12 cellular contexts compared by ENCODE assay signal in the genomic region with DNA sequence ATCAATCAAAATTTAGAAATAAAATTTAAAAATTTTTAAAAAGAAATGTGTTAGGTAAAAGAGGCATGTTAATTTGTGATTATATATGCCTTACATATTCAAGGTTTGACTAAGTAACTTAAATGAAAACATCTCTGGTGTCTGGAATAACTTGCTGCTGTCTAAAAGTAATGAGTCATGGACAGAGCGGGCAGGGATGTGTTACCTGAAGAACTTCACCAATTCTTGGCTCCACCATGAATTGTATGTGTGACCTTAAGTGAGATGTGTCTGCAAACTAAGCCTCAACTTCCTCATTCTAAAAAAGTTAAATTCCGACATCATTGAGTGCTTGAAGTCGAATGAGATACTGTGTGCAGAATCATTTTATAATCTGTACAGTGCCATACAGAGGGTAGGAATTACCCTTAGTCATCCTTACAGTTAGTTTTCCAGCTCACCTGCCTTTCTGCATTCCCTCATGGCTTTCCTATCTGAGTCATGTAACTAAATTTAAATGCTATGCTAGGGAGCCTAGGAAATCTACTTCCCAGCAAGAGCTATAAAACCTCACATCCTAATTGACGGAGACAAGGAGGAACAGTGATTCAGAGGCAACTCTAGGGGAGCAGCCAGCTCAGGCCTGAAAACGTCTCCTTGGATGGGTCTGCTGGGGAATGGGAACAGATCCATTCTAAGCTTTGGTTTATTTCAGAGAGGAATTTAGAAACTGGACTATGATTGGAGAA.
DNase-seq lines count a peak whose midpoint lies in the region; ATAC-seq and TF ChIP-seq lines count a peak whose summit lies in the region.
"Had no signal": no experiment of that assay in that cellular context is flagged by ENCODE, and none has a peak within 500 bp of the region (broad histone marks: within the 10 kb centered on the region; RNA-seq: fewer than 3 reads in every experiment).

No MANE protein-coding gene starts in this region.

- no peak overlapping the region for H3K4me3 ChIP-seq in BJ (ENCODE audit: low read depth, low read length)
- no peak overlapping the region for H3K4me3 ChIP-seq in PC-3 (ENCODE audit: low read length)
- no peak overlapping the region for H3K4me3 ChIP-seq in GM23338
- H3K4me3 ChIP-seq: tibial nerve had no signal

- H2AFZ ChIP-seq in PC-3 (ENCODE audit: low read length) (0 out of 2 replicates have a peak overlapping the region, but pooled peaks have one; percentile 13), GM23338 (no peak overlapping the region)

- H3K79me2 ChIP-seq in PC-3 (ENCODE audit: low read length) (no peaks in the 10 kb centered on the region), GM23338 (replicated peaks; ENCODE audit: insufficient read depth) (no peaks in the 10 kb centered on the region)

- no peaks in the 10 kb centered on the region for H3K27me3 Mint-ChIP-seq in nephron progenitor cell (ENCODE audit: low read depth, poor library complexity)
- H3K27me3 Mint-ChIP-seq in GM23338 (ENCODE audit: insufficient read depth, low read depth, poor library complexity) = peaks cover 6% of the 10 kb centered on the region

- H3K9me2 ChIP-seq in PC-3 (replicated peaks; ENCODE audit: low read length) (no peaks in the 10 kb centered on the region), GM23338 (ENCODE audit: insufficient read depth) (no peaks in the 10 kb centered on the region)

- intact Hi-C loops in PC-3 (cut with micrococcal nuclease) = no loop called here

- H3K4me2 ChIP-seq in PC-3 (ENCODE audit: low read length) = peak overlapping the region; percentile 69
- H3K4me2 ChIP-seq in GM23338 = no peak overlapping the region

- CTCF ChIA-PET in BJ (lab: Yijun Ruan, JAX) = interaction anchor here (0.8 to 1.9 kb wide), 5 partner anchors 13 to 280 kb away, joined by 3 to 5 read pairs (median 3); no protein-coding TSS in a partner anchor
- CTCF ChIA-PET in PC-3 (lab: Charles Lee) = interaction anchor here (0.6 to 0.7 kb wide), 2 partner anchors 47 to 240 kb away, joined by 3 to 10 read pairs; no protein-coding TSS in a partner anchor

- peak overlapping the region; percentile 85 for H3K27ac ChIP-seq in PC-3 (ENCODE audit: low read length)
- H3K27ac ChIP-seq in GM23338 (ENCODE audit: low read depth) = no peak overlapping the region

- H3K9me3 Mint-ChIP-seq in nephron progenitor cell = no peaks in the 10 kb centered on the region
- H3K9me3 Mint-ChIP-seq in GM23338 = no peaks in the 10 kb centered on the region
- H3K9me3 Mint-ChIP-seq: activated naive CD8-positive, alpha-beta T cell treated with anti-CD3 and anti-CD28 coated beads, Interleukin-2, amount 50 U/mL, for 24 hours had no signal

- H3K4me3 Mint-ChIP-seq in nephron progenitor cell (no peak overlapping the region), GM23338 (no peak overlapping the region)
- H3K4me3 Mint-ChIP-seq: activated naive CD8-positive, alpha-beta T cell treated with anti-CD3 and anti-CD28 coated beads, Interleukin-2, amount 50 U/mL, for 24 hours had no signal

- peak overlapping the region; percentile 4; the same call in 1 of the 2 replicates for H3K9ac ChIP-seq in PC-3 (ENCODE audit: low read length)

- POLR2A ChIA-PET in BJ (lab: Charles Lee) = interaction anchor here (0.5 to 0.7 kb wide), 3 partner anchors 14 to 488 kb away, joined by 3 to 11 read pairs (median 3); no protein-coding TSS in a partner anchor
- POLR2A ChIA-PET in PC-3 (lab: Charles Lee; ENCODE audit: unreplicated experiment) = no interaction called here

- DNase-seq in BJ (ENCODE audit: low read depth) (peak; percentile 95), PC-3 (peak; percentile 94), nephron progenitor cell (no peak), UCSD-AML1 (lab: John Stamatoyannopoulos, UW; ENCODE audit: unreplicated experiment) (no peak), GM23338 (ENCODE audit: low spot score) (no peak)
- DNase-seq: activated naive CD8-positive, alpha-beta T cell treated with anti-CD3 and anti-CD28 coated beads, Interleukin-2, amount 50 U/mL, for 24 hours; DMS153; NCI-H2227 treated with DMSO at 0.1 percent for 48 hours had no signal

- H3K27me3 ChIP-seq in BJ (ENCODE audit: control insufficient read depth, insufficient read depth, low read length) (no peaks in the 10 kb centered on the region), PC-3 (ENCODE audit: low read length) (no peaks in the 10 kb centered on the region), GM23338 (ENCODE audit: insufficient read depth) (no peaks in the 10 kb centered on the region)
- H3K27me3 ChIP-seq: tibial nerve had no signal

- peak; percentile 98 for ATAC-seq in PC-3
- ATAC-seq in esophagus mucosa = peak; percentile 73
- no peak for ATAC-seq in GM23338
- no peak for ATAC-seq in HG02938 (IDR thresholded peaks at IDR 0.05; ENCODE audit: unreplicated experiment)
- no peak for ATAC-seq in GM21390 (IDR thresholded peaks at IDR 0.05; ENCODE audit: unreplicated experiment)
- ATAC-seq: activated naive CD8-positive, alpha-beta T cell treated with anti-CD3 and anti-CD28 coated beads, Interleukin-2, amount 50 U/mL, for 24 hours had no signal

- H3K9me3 ChIP-seq in PC-3 (ENCODE audit: low read length) = no peaks in the 10 kb centered on the region
- H3K9me3 ChIP-seq: tibial nerve had no signal

- no peaks in the 10 kb centered on the region for H3K36me3 Mint-ChIP-seq in nephron progenitor cell (ENCODE audit: low read depth)
- H3K36me3 Mint-ChIP-seq in GM23338 (ENCODE audit: low read depth) = no peaks in the 10 kb centered on the region

- peaks cover 31% of the 10 kb centered on the region for H3K4me1 ChIP-seq in PC-3 (ENCODE audit: insufficient read depth, low read length)
- H3K4me1 ChIP-seq in GM23338 (ENCODE audit: insufficient read depth) = no peaks in the 10 kb centered on the region

- H4K20me1 ChIP-seq in PC-3 (ENCODE audit: low read length) = no peaks in the 10 kb centered on the region
- no peaks in the 10 kb centered on the region for H4K20me1 ChIP-seq in GM23338 (replicated peaks; ENCODE audit: insufficient read depth)

- TF ChIP-seq CTCF in BJ (IDR thresholded peaks at IDR 0.05; ENCODE audit: insufficient read depth, low read depth, low read length) (no peak), PC-3 (conservative IDR thresholded peaks at IDR 0.05; ENCODE audit: low read depth, low read length) (no peak), nephron progenitor cell (IDR thresholded peaks at IDR 0.05) (no peak), GM23338 (conservative IDR thresholded peaks at IDR 0.05; ENCODE audit: low read depth in 2 of 2) (no peak)

- H3K27ac Mint-ChIP-seq in nephron progenitor cell = peak overlapping the region; percentile 29
- H3K27ac Mint-ChIP-seq in GM23338 = no peak overlapping the region
- H3K27ac Mint-ChIP-seq: activated naive CD8-positive, alpha-beta T cell treated with anti-CD3 and anti-CD28 coated beads, Interleukin-2, amount 50 U/mL, for 24 hours had no signal

- H3K36me3 ChIP-seq in BJ (ENCODE audit: control insufficient read depth, insufficient read depth, low read length) = no peaks in the 10 kb centered on the region
- no peaks in the 10 kb centered on the region for H3K36me3 ChIP-seq in PC-3 (ENCODE audit: low read depth, low read length)
- H3K36me3 ChIP-seq in GM23338 (ENCODE audit: insufficient read depth) = no peaks in the 10 kb centered on the region
- H3K36me3 ChIP-seq: tibial nerve had no signal

- H3F3A ChIP-seq in PC-3 (ENCODE audit: low read length, unreplicated experiment) (peaks cover 4% of the 10 kb centered on the region), GM23338 (replicated peaks; ENCODE audit: low read depth) (no peaks in the 10 kb centered on the region)

- H3K4me1 Mint-ChIP-seq in nephron progenitor cell = peaks cover 41% of the 10 kb centered on the region
- peaks cover 6% of the 10 kb centered on the region for H3K4me1 Mint-ChIP-seq in GM23338

- no TSS peak for BruUV-seq in PC-3 (replicated peaks; lab: Mats Ljungman, UMichigan)

TF ChIP-seq in GM23338, 12 proteins besides CTCF, POLR2A, EP300 and RAD21:
- no peak for TF ChIP-seq ZNF331 (CRISPR knock-in tag; IDR thresholded peaks at IDR 0.05; ENCODE audit: low read depth)
- TF ChIP-seq, protein P1, sequence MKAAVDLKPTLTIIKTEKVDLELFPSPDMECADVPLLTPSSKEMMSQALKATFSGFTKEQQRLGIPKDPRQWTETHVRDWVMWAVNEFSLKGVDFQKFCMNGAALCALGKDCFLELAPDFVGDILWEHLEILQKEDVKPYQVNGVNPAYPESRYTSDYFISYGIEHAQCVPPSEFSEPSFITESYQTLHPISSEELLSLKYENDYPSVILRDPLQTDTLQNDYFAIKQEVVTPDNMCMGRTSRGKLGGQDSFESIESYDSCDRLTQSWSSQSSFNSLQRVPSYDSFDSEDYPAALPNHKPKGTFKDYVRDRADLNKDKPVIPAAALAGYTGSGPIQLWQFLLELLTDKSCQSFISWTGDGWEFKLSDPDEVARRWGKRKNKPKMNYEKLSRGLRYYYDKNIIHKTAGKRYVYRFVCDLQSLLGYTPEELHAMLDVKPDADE (IDR thresholded peaks at IDR 0.05) = no peak
- TF ChIP-seq EZH2 (IDR thresholded peaks at IDR 0.05; ENCODE audit: low read depth, unreplicated experiment) = no peak

Comparison
In these comparisons a context has a peak if more than half of its experiments do, and no peak if none do; other contexts are left out.
1. DNase-seq: peak in BJ (single experiment) and PC-3 (single experiment); none in nephron progenitor cell (single experiment), UCSD-AML1 (single experiment) and GM23338 (single experiment).
2. ATAC-seq: peak in PC-3 (single experiment) and esophagus mucosa (single experiment); none in GM23338 (single experiment), HG02938 (single experiment) and GM21390 (single experiment).